In the genomic region with DNA sequence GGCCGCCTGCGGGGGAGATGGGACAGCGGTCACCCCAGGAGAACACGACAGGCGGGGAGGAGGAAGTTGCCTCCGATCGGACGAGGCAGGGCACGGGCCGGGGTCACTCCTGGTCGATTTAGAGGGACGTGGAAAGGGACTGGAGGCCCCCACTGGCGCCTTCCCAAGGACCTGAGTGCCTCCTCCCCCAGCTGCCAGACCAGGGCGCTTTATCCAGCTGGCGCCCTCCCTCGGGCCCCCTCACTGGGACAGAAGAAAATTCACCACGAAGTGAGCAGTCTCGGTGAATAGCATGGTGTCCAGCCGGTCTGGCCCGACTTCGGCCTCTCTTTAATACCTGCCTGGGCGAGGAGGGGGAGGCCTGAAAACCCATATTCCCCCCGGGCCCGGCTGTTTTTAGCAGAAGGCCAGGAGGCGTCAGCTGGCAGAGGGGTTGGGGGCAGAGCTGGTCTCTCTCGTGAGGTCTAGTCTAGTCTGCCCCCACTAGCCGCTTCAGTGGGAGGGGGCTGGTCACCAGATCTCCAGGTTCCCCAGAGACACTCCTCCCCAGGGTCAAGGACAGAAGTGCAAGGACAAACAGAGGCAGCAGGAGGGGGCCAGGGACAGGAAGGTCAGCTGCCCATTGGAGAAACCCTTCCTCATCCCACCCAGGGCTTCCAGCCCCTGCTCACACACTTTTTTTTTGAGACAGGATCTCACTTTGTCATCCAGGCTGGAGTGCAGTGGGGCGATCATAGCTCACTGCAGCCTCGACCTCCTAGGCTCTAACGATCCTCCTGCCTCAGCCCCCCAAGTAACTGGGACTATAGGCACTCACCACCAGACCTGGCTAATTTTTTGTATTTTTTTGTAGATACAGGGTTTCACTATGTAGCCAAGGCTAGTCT, we compare ENCODE assay signal across 8 cellular contexts. TPM values are rescaled to one million over a fixed set of nuclear protein-coding genes. Genes with fewer than 3 reads are reported as not detected.
DNase-seq lines count a peak whose midpoint lies in the region; ATAC-seq and TF ChIP-seq lines count a peak whose summit lies in the region.

No MANE protein-coding gene starts in this region.

- H4K8ac ChIP-seq in H9 (replicated peaks; ENCODE audit: insufficient read length, low read depth, low read length) = no peak overlapping the region

- H3T11ph ChIP-seq in H9 (ENCODE audit: low read length) = no peak overlapping the region

- H3K4ac ChIP-seq in H9 (ENCODE audit: low read depth, low read length) = no peak overlapping the region

- H3K4me2 ChIP-seq in H9 (ENCODE audit: insufficient read depth, insufficient read length, low read length) = peak overlapping the region; percentile 41

- H3K27ac ChIP-seq in CD4-positive, alpha-beta memory T cell (ENCODE audit: low read depth, low read length) = peak overlapping the region; percentile 71
- H3K27ac ChIP-seq in H9 (ENCODE audit: insufficient read length, low read depth, low read length) (no peak overlapping the region), SK-N-MC (peak overlapping the region; percentile 86), esophagus squamous epithelium (peak overlapping the region; percentile 81 to 93 (median 90))

- peak overlapping the region; percentile 88 for H3K14ac ChIP-seq in H9 (ENCODE audit: insufficient read depth, low read length)

- intact Hi-C loops in CD4-positive, alpha-beta memory T cell (cut with micrococcal nuclease) = loop anchor here (1.0 to 2.0 kb wide), 4 partner anchors 16 to 111 kb away; a partner anchor contains a TSS
- intact Hi-C loops in esophagus squamous epithelium (cut with DNase I) = no loop called here

- no peak overlapping the region; the same call in 1 of the 2 replicates for H2BK15ac ChIP-seq in H9 (ENCODE audit: low read depth, low read length)

- peaks cover 7% of the 10 kb centered on the region for H3K23me2 ChIP-seq in H9 (ENCODE audit: insufficient read length, low read depth, low read length, poor library complexity, severe bottlenecking)

- peaks cover 0 to 1% (median 0%) of the 10 kb centered on the region in 8 donors for H3K9me3 Mint-ChIP-seq in CD4-positive, alpha-beta memory T cell
- H3K9me3 Mint-ChIP-seq in H9 = peaks cover 9 to 10% of the 10 kb centered on the region in 2 experiments
- H3K9me3 Mint-ChIP-seq in naive B cell = no peaks in the 10 kb centered on the region

- H3K4me3 ChIP-seq in CD4-positive, alpha-beta memory T cell (ENCODE audit: low read length in 2 of 2) = peak overlapping the region; percentile 52 to 65
- H3K4me3 ChIP-seq in SK-N-MC = peak overlapping the region; percentile 95
- H3K4me3 ChIP-seq in esophagus squamous epithelium = peak overlapping the region; percentile 58 to 81 (median 71)

- H2BK20ac ChIP-seq in H9 (ENCODE audit: low read depth, low read length, poor library complexity, severe bottlenecking) = no peak overlapping the region

- no peaks in the 10 kb centered on the region for H3K27me3 Mint-ChIP-seq in CD4-positive, alpha-beta memory T cell
- H3K27me3 Mint-ChIP-seq in H9 (ENCODE audit: low read depth) (peaks cover 32% of the 10 kb centered on the region), naive B cell (no peaks in the 10 kb centered on the region)

- H3K27me3 ChIP-seq in CD4-positive, alpha-beta memory T cell (ENCODE audit: insufficient read depth, low read length) = no peaks in the 10 kb centered on the region
- peaks cover 3% of the 10 kb centered on the region; the same call in 1 of the 2 replicates for H3K27me3 ChIP-seq in H9 (ENCODE audit: insufficient read depth, low read length)
- no peaks in the 10 kb centered on the region for H3K27me3 ChIP-seq in esophagus squamous epithelium

- no peak overlapping the region for H2BK5ac ChIP-seq in H9 (ENCODE audit: insufficient read length, low read length)

- CTCF ChIA-PET in CD4-positive, alpha-beta memory T cell (lab: Charles Lee; ENCODE audit: partially characterized antibody) = interaction anchor here (1.0 to 3.5 kb wide), 8 partner anchors 12 to 136 kb away, joined by 3 to 10 read pairs (median 4); a partner anchor contains a TSS

- POLR2A ChIA-PET in CD4-positive, alpha-beta memory T cell (lab: Charles Lee; ENCODE audit: partially characterized antibody) = interaction anchor here (1.0 to 12.7 kb wide), 16 partner anchors 8 to 172 kb away, joined by 3 to 173 read pairs (median 6); a partner anchor contains a TSS

- no peak overlapping the region for H3K23ac ChIP-seq in H9 (ENCODE audit: insufficient read length, low read depth, low read length)

- peak; percentile 2 for ATAC-seq in naive B cell (ENCODE audit: low read depth in 2 of 2)
- no peak for ATAC-seq in GM18505 (IDR thresholded peaks at IDR 0.05; ENCODE audit: unreplicated experiment)

- H4K91ac ChIP-seq in H9 (ENCODE audit: insufficient read length, low read depth, low read length) = no peak overlapping the region

- H3K79me2 ChIP-seq in H9 (ENCODE audit: insufficient read depth, low read length) = no peaks in the 10 kb centered on the region

- no peak overlapping the region for H3K56ac ChIP-seq in H9 (ENCODE audit: insufficient read length, low read depth, low read length)

- WGBS in H9 (ENCODE audit: extremely low coverage, insufficient read length, low lambda C conversion rate) = no CpG with 5 or more reads among the region's 30 CpGs
- WGBS in esophagus squamous epithelium, 2 donors = 21 to 57% methylated on average over 6 to 16 of the region's 30 CpGs

- no peak overlapping the region for H2AFZ ChIP-seq in H9 (ENCODE audit: low read length)

- TF ChIP-seq CTCF in H9 (conservative IDR thresholded peaks at IDR 0.05) (no peak), esophagus squamous epithelium (IDR thresholded peaks at IDR 0.05) (peak in 1 of 6 experiments; percentile 12)

- H3K4me3 Mint-ChIP-seq in CD4-positive, alpha-beta memory T cell = peak overlapping the region; percentile 64 to 86 (median 76)
- H3K4me3 Mint-ChIP-seq in H9 (peak overlapping the region; percentile 85 to 91), naive B cell (peak overlapping the region; percentile 75 to 93 (median 83))

- TF ChIP-seq POLR2A in esophagus squamous epithelium (IDR thresholded peaks at IDR 0.05) (no peak), GM18505 (IDR thresholded peaks at IDR 0.05; ENCODE audit: borderline replicate concordance, extremely low read depth, insufficient read depth, insufficient read length) (no peak)

- peak overlapping the region; percentile 70 for H3K9ac ChIP-seq in H9 (ENCODE audit: extremely low read depth, insufficient read length, low read length)
- H3K9ac ChIP-seq in SK-N-MC (ENCODE audit: insufficient read length) = peak overlapping the region; percentile 96

- no peak overlapping the region for H2BK120ac ChIP-seq in H9 (ENCODE audit: low read depth, low read length, poor library complexity, severe bottlenecking)

- no peak for DNase-seq in CD4-positive, alpha-beta memory T cell
- DNase-seq in H9 (no peak), SK-N-MC (ENCODE audit: low read depth, low spot score) (no peak), esophagus squamous epithelium (lab: John Stamatoyannopoulos, UW) (no peak), naive B cell (no peak), cerebellum (ENCODE audit: low spot score) (no peak)
- no peak for DNase-seq in effector CD4-positive, alpha-beta T cell

- no peaks in the 10 kb centered on the region for H3K36me3 Mint-ChIP-seq in CD4-positive, alpha-beta memory T cell
- peaks cover 6 to 25% (median 9%) of the 10 kb centered on the region in 3 experiments for H3K36me3 Mint-ChIP-seq in H9 (ENCODE audit: insufficient read depth in 1 of 3, low read depth in 3 of 3)
- H3K36me3 Mint-ChIP-seq in naive B cell = no peaks in the 10 kb centered on the region

- H3K36me3 ChIP-seq in CD4-positive, alpha-beta memory T cell (ENCODE audit: insufficient read depth, low read length) = no peaks in the 10 kb centered on the region
- H3K36me3 ChIP-seq in SK-N-MC (ENCODE audit: insufficient read depth, low read length) (no peaks in the 10 kb centered on the region), esophagus squamous epithelium (no peaks in the 10 kb centered on the region)

- H2AK5ac ChIP-seq in H9 (ENCODE audit: insufficient read length, low read length) = no peak overlapping the region

- H3K4me1 Mint-ChIP-seq in CD4-positive, alpha-beta memory T cell = peaks cover 21 to 57% (median 37%) of the 10 kb centered on the region in 4 donors
- H3K4me1 Mint-ChIP-seq in H9 = peaks cover 16 to 18% of the 10 kb centered on the region in 2 experiments
- H3K4me1 Mint-ChIP-seq in naive B cell = peaks cover 25 to 76% (median 45%) of the 10 kb centered on the region in 3 donors

- peak overlapping the region; percentile 65 for H3K18ac ChIP-seq in H9 (ENCODE audit: insufficient read length, low read depth, low read length)

- no peaks in the 10 kb centered on the region for H4K20me1 ChIP-seq in H9 (ENCODE audit: control insufficient read depth, insufficient read depth, insufficient read length)

- H3K9me3 ChIP-seq in CD4-positive, alpha-beta memory T cell (ENCODE audit: control insufficient read depth in 1 of 2, low read length in 2 of 2) = no peaks in the 10 kb centered on the region
- no peaks in the 10 kb centered on the region for H3K9me3 ChIP-seq in H9 (ENCODE audit: control insufficient read depth, low read depth, low read length)
- H3K9me3 ChIP-seq in SK-N-MC (ENCODE audit: low read depth, low read length) = peaks cover 3% of the 10 kb centered on the region; the same call in 1 of the 2 replicates
- H3K9me3 ChIP-seq in esophagus squamous epithelium = no peaks in the 10 kb centered on the region

- no peak overlapping the region for H2BK12ac ChIP-seq in H9 (ENCODE audit: insufficient read length, low read depth, low read length)

- H3K79me1 ChIP-seq in H9 (ENCODE audit: insufficient read depth, low read depth, low read length, poor library complexity, severe bottlenecking) = no peaks in the 10 kb centered on the region

- H3K4me1 ChIP-seq in CD4-positive, alpha-beta memory T cell (ENCODE audit: insufficient read depth, low read length) = peaks cover 37% of the 10 kb centered on the region
- H3K4me1 ChIP-seq in H9 (ENCODE audit: insufficient read depth, low read length) (no peaks in the 10 kb centered on the region), esophagus squamous epithelium (peaks cover 16 to 58% (median 34%) of the 10 kb centered on the region in 3 donors)

- peak overlapping the region; percentile 10 to 72 (median 59) for H3K27ac Mint-ChIP-seq in CD4-positive, alpha-beta memory T cell
- H3K27ac Mint-ChIP-seq in H9 (no peak overlapping the region), naive B cell (peak overlapping the region; percentile 38 to 96 (median 87))

- no peak overlapping the region for H4K5ac ChIP-seq in H9 (ENCODE audit: insufficient read length, low read depth, low read length)

RNA-seq across cellular contexts. Expression of a gene that starts 10.2 kb away (rescaled TPM):
- total RNA-seq in CD4-positive, alpha-beta memory T cell = 10 to 100 TPM; 32.2 to 34.6 TPM
- polyA plus RNA-seq in CD4-positive, alpha-beta memory T cell = under 1 TPM in 1 of 2 donors, not detected in 1; 0.39 TPM
- total RNA-seq in H9 (2021) (5.6 and 8.3 TPM in 2 replicates), esophagus squamous epithelium (1 to 10 TPM; 1.4 to 7.1 (median 3.2) TPM), cerebellum (3.2 TPM)
- polyA plus RNA-seq in naive B cell (ENCODE audit: low read depth in 6 of 6) = 1 to 10 TPM in 1 of 6 donors, under 1 TPM in 4, not detected in 1; 0.24 to 1.2 (median 0.53) TPM

RNA-seq across cellular contexts. Expression of a gene that starts 10.2 kb away (rescaled TPM):
- total RNA-seq in CD4-positive, alpha-beta memory T cell = 1 to 10 TPM; 3.5 to 4.3 TPM
- under 1 TPM in 1 of 2 donors, not detected in 1; 0.73 TPM for polyA plus RNA-seq in CD4-positive, alpha-beta memory T cell
- total RNA-seq in H9 (2021) (1.6 and 2.1 TPM in 2 replicates), esophagus squamous epithelium (under 1 TPM in 2 of 4 donors, not detected in 2; 0.31 to 0.57 TPM), cerebellum (1.8 TPM)
- 1 to 10 TPM in 3 of 6 donors, under 1 TPM in 3; 0.30 to 4.8 (median 0.94) TPM for polyA plus RNA-seq in naive B cell (ENCODE audit: low read depth in 6 of 6)

RNA-seq across cellular contexts. Expression of a gene that starts 16.1 kb away (rescaled TPM):
- 10 to 100 TPM; 46.5 to 47.3 TPM for total RNA-seq in CD4-positive, alpha-beta memory T cell
- polyA plus RNA-seq in CD4-positive, alpha-beta memory T cell = 10 to 100 TPM; 74.5 to 75.9 TPM
- 457 and 470 TPM in 2 replicates for total RNA-seq in H9 (2021)
- 1 to 10 TPM; 4.4 to 6.1 (median 5.1) TPM for total RNA-seq in esophagus squamous epithelium
- 100 to 1,000 TPM; 171 to 297 (median 207) TPM for polyA plus RNA-seq in naive B cell (ENCODE audit: low read depth in 6 of 6)
- total RNA-seq in cerebellum = 164 TPM

RNA-seq across cellular contexts. Expression of a gene that starts 42.1 kb away (rescaled TPM):
- 100 to 1,000 TPM; 106 to 112 TPM for total RNA-seq in CD4-positive, alpha-beta memory T cell
- polyA plus RNA-seq in CD4-positive, alpha-beta memory T cell = 10 to 100 TPM; 29.7 to 46.3 TPM
- total RNA-seq in H9 (2021) (50.7 and 52.6 TPM in 2 replicates), esophagus squamous epithelium (10 to 100 TPM; 42.4 to 62.2 (median 45.9) TPM), cerebellum (58.3 TPM)
- polyA plus RNA-seq in naive B cell (ENCODE audit: low read depth in 6 of 6) = 10 to 100 TPM; 22.8 to 66.7 (median 44.0) TPM

Comparison
In these comparisons a context has a peak if more than half of its experiments do, and no peak if none do; other contexts are left out.
1. H3K27ac Mint-ChIP-seq: peak in CD4-positive, alpha-beta memory T cell (7 of 7) and naive B cell (6 of 6); none in H9 (0 of 3).
2. RNA of a gene that starts 16.1 kb away (total RNA-seq): 457 to 470 TPM in H9, 164 TPM in cerebellum (single experiment) and 46.5 to 47.3 TPM in CD4-positive, alpha-beta memory T cell; 4.4 to 6.1 TPM in esophagus squamous epithelium; every median in the first group is over 4 times any median in the second.
3. Peak in every context shown above with its lines, with median percentiles within 50 percentile points of each other: H3K4me3 ChIP-seq and H3K4me3 Mint-ChIP-seq.